13 cellular contexts compared by ENCODE assay signal in genomic region chr20:35648836-35649235, GRCh38. TPM values are rescaled to one million over a fixed set of nuclear protein-coding genes. Genes with fewer than 3 reads are reported as not detected.
DNase-seq lines count a peak whose midpoint lies in the region; ATAC-seq and TF ChIP-seq lines count a peak whose summit lies in the region.
"Had no signal": no experiment of that assay in that cellular context is flagged by ENCODE, and none has a peak within 500 bp of the region (broad histone marks: within the 10 kb centered on the region; RNA-seq: fewer than 3 reads in every experiment).

No MANE protein-coding gene starts in this region.

- no peak overlapping the region for H3K4me3 ChIP-seq in CD4-positive, alpha-beta memory T cell (ENCODE audit: low read length in 2 of 2)
- H3K4me3 ChIP-seq in LNCaP clone FGC (ENCODE audit: low read depth, low read length) (no peak overlapping the region), fibroblast of the aortic adventitia (ENCODE audit: low read depth, low read length) (no peak overlapping the region)

- CTCF ChIA-PET in CD4-positive, alpha-beta memory T cell (lab: Charles Lee; ENCODE audit: partially characterized antibody), result no interaction called here

- H3K27ac Mint-ChIP-seq in CD4-positive, alpha-beta memory T cell, result peak overlapping the region in 6 of 7 donors; percentile 3 to 79 (median 56)
- H3K27ac Mint-ChIP-seq: activated naive CD4-positive, alpha-beta T cell treated with anti-CD3 and anti-CD28 coated beads, Interleukin-2, amount 50 U/mL, for 72 hours had no signal

- DNase-seq in CD4-positive, alpha-beta memory T cell, result no peak
- DNase-seq in LNCaP clone FGC (ENCODE audit: low read depth) (peak; percentile 50), fibroblast of the aortic adventitia (ENCODE audit: low read depth) (peak; percentile 70)
- DNase-seq in stimulated activated naive CD4-positive, alpha-beta T cell (lab: John Stamatoyannopoulos, UW), result no peak
- DNase-seq: activated CD4-positive, alpha-beta T cell treated with anti-CD3 and anti-CD28 coated beads for 1 hour; Caco-2; effector CD8-positive, alpha-beta T cell; naive B cell; NCI-H524; SIG-M5 had no signal

- H3K4me3 Mint-ChIP-seq in CD4-positive, alpha-beta memory T cell, result no peak overlapping the region
- H3K4me3 Mint-ChIP-seq: naive B cell had no signal

- no peaks in the 10 kb centered on the region for H3K27me3 Mint-ChIP-seq in CD4-positive, alpha-beta memory T cell
- H3K27me3 Mint-ChIP-seq: naive B cell had no signal

- POLR2A ChIA-PET in CD4-positive, alpha-beta memory T cell (lab: Charles Lee; ENCODE audit: partially characterized antibody), result interaction anchor here (0.8 kb wide), 1 partner anchor 15 kb away, joined by 3 read pairs; no protein-coding TSS in a partner anchor

- peaks cover 49 to 81% (median 64%) of the 10 kb centered on the region in 4 donors for H3K4me1 Mint-ChIP-seq in CD4-positive, alpha-beta memory T cell

- H3K27me3 ChIP-seq in CD4-positive, alpha-beta memory T cell (ENCODE audit: insufficient read depth, low read length), result no peaks in the 10 kb centered on the region

- TF ChIP-seq CTCF in LNCaP clone FGC (IDR thresholded peaks at IDR 0.05; ENCODE audit: control insufficient read depth, extremely low read depth, insufficient read depth) (no peak), fibroblast of the aortic adventitia (IDR thresholded peaks at IDR 0.05; ENCODE audit: insufficient read depth, low read length) (no peak)

- peaks cover 15 to 34% of the 10 kb centered on the region in 2 donors for H3K36me3 Mint-ChIP-seq in CD4-positive, alpha-beta memory T cell
- H3K36me3 Mint-ChIP-seq: naive B cell had no signal

- no peak overlapping the region for H3K27ac ChIP-seq in CD4-positive, alpha-beta memory T cell (ENCODE audit: low read depth, low read length)

- ATAC-seq in HG02973 (IDR thresholded peaks at IDR 0.05; ENCODE audit: unreplicated experiment) (no peak), GM21619 (IDR thresholded peaks at IDR 0.05; ENCODE audit: unreplicated experiment) (no peak)
- ATAC-seq: activated naive CD4-positive, alpha-beta T cell treated with anti-CD3 and anti-CD28 coated beads, Interleukin-2, amount 50 U/mL, for 72 hours had no signal

- intact Hi-C loops in CD4-positive, alpha-beta memory T cell (cut with micrococcal nuclease), result no loop called here

- peaks cover 45% of the 10 kb centered on the region for H3K4me1 ChIP-seq in CD4-positive, alpha-beta memory T cell (ENCODE audit: insufficient read depth, low read length)
- H3K4me1 ChIP-seq: Caco-2 had no signal

- peaks cover 21% of the 10 kb centered on the region for H3K36me3 ChIP-seq in CD4-positive, alpha-beta memory T cell (ENCODE audit: insufficient read depth, low read length)

- H3K9me3 ChIP-seq in CD4-positive, alpha-beta memory T cell (ENCODE audit: control insufficient read depth in 1 of 2, low read length in 2 of 2), result no peaks in the 10 kb centered on the region
- H3K9me3 ChIP-seq: Caco-2 had no signal

- no peaks in the 10 kb centered on the region for H3K9me3 Mint-ChIP-seq in CD4-positive, alpha-beta memory T cell
- H3K9me3 Mint-ChIP-seq: activated naive CD4-positive, alpha-beta T cell treated with anti-CD3 and anti-CD28 coated beads, Interleukin-2, amount 50 U/mL, for 72 hours; naive B cell had no signal

RNA-seq across cellular contexts. Expression of gene CPNE1, which starts 15.9 kb away (rescaled TPM):
- 100 to 1,000 TPM; 316 to 353 TPM for total RNA-seq in CD4-positive, alpha-beta memory T cell
- polyA plus RNA-seq in CD4-positive, alpha-beta memory T cell, result 100 to 1,000 TPM; 305 to 343 TPM
- 127 and 154 TPM in 2 replicates for total RNA-seq in fibroblast of the aortic adventitia (ENCODE audit: low replicate concordance)

RNA-seq across cellular contexts. Expression of gene RBM12, which starts 15.9 kb away (rescaled TPM):
- 100 to 1,000 TPM; 129 to 138 TPM for total RNA-seq in CD4-positive, alpha-beta memory T cell
- polyA plus RNA-seq in CD4-positive, alpha-beta memory T cell, result 10 to 100 TPM; 29.9 to 52.8 TPM
- 49.0 and 65.4 TPM in 2 replicates for total RNA-seq in fibroblast of the aortic adventitia (ENCODE audit: low replicate concordance)

RNA-seq across cellular contexts. Expression of gene SPAG4, which starts 33.2 kb away (rescaled TPM):
- total RNA-seq in CD4-positive, alpha-beta memory T cell, result 1 to 10 TPM in 1 of 2 experiments, under 1 TPM in 1; 0.47 to 1.3 TPM
- polyA plus RNA-seq in CD4-positive, alpha-beta memory T cell, result under 1 TPM; 0.69 to 0.79 TPM
- 2.2 and 4.7 TPM in 2 replicates for total RNA-seq in fibroblast of the aortic adventitia (ENCODE audit: low replicate concordance)

RNA-seq across cellular contexts. Expression of gene NFS1, which starts 50.3 kb away (rescaled TPM):
- 10 to 100 TPM; 30.3 to 33.6 TPM for total RNA-seq in CD4-positive, alpha-beta memory T cell
- polyA plus RNA-seq in CD4-positive, alpha-beta memory T cell, result 10 to 100 TPM in 1 of 2 donors, 1 to 10 TPM in 1; 6.3 to 28.3 TPM
- total RNA-seq in fibroblast of the aortic adventitia (ENCODE audit: low replicate concordance), result 5.3 and 19.9 TPM in 2 replicates

RNA-seq across cellular contexts. Expression of gene ROMO1, which starts 50.4 kb away (rescaled TPM):
- 10 to 100 TPM; 38.4 to 43.8 TPM for total RNA-seq in CD4-positive, alpha-beta memory T cell
- polyA plus RNA-seq in CD4-positive, alpha-beta memory T cell, result 100 to 1,000 TPM; 273 to 335 TPM
- total RNA-seq in fibroblast of the aortic adventitia (ENCODE audit: low replicate concordance), result 164 and 214 TPM in 2 replicates

Comparison
In these comparisons a context has a peak if more than half of its experiments do, and no peak if none do; other contexts are left out.
1. DNase-seq: peak in LNCaP clone FGC (single experiment) and fibroblast of the aortic adventitia (single experiment); none in CD4-positive, alpha-beta memory T cell (0 of 5) and stimulated activated naive CD4-positive, alpha-beta T cell (0 of 6).